ENCODE assay signal across 8 cellular contexts in genomic region chr5:321726-322251, GRCh38. TPM values are rescaled to one million over a fixed set of nuclear protein-coding genes. Genes with fewer than 3 reads are reported as not detected.
DNase-seq lines count a peak whose midpoint lies in the region; ATAC-seq and TF ChIP-seq lines count a peak whose summit lies in the region.

No MANE protein-coding gene starts in this region.

- H3K9me3 ChIP-seq in NT2/D1 (ENCODE audit: insufficient read depth, low read length), result no peaks in the 10 kb centered on the region
- peaks cover 2% of the 10 kb centered on the region for H3K9me3 ChIP-seq in right cardiac atrium (ENCODE audit: control insufficient read depth, low read length)
- H3K9me3 ChIP-seq in vagina, result no peaks in the 10 kb centered on the region

- under 1% methylated on average over 67 of the region's 67 CpGs for WGBS in right cardiac atrium

- H3K36me3 ChIP-seq in NT2/D1 (ENCODE audit: insufficient read depth, insufficient read length, low read length) (peaks cover 3% of the 10 kb centered on the region), vagina (no peaks in the 10 kb centered on the region)

- ATAC-seq in GM19467 (IDR thresholded peaks at IDR 0.05; ENCODE audit: unreplicated experiment), result peak; percentile 14
- no peak for ATAC-seq in right cardiac atrium

- no peak overlapping the region for H3K27ac ChIP-seq in right cardiac atrium (ENCODE audit: low read length)
- peak overlapping the region; percentile 72 for H3K27ac ChIP-seq in vagina

- DNase-seq in AG20443 (ENCODE audit: low spot score), result peak; percentile 40
- DNase-seq in NT2/D1 (ENCODE audit: low read depth, low spot score), result no peak
- peak in 1 of 3 donors; percentile 28 for DNase-seq in right cardiac atrium
- no peak for DNase-seq in vagina (ENCODE audit: extremely low spot score in 2 of 2)
- no peak for DNase-seq in GM19238 (ENCODE audit: insufficient read length, low spot score)
- no peak for DNase-seq in T1000 (lab: John Stamatoyannopoulos, UW)
- DNase-seq in SKM-1 treated with dmso at 0.1 percent for 144 hours (lab: John Stamatoyannopoulos, UW; ENCODE audit: unreplicated experiment), result no peak

- H3K27me3 ChIP-seq in NT2/D1 (ENCODE audit: insufficient read depth, insufficient read length) (peaks cover 51% of the 10 kb centered on the region), right cardiac atrium (ENCODE audit: control insufficient read depth, insufficient read depth) (no peaks in the 10 kb centered on the region), vagina (no peaks in the 10 kb centered on the region)

- TF ChIP-seq CTCF in vagina (IDR thresholded peaks at IDR 0.05), result peak in 1 of 3 experiments; percentile 23

- H3K4me3 ChIP-seq in NT2/D1 (ENCODE audit: insufficient read length, low read depth), result peak overlapping the region; percentile 46
- peak overlapping the region; percentile 67 for H3K4me3 ChIP-seq in right cardiac atrium (ENCODE audit: low read length)
- H3K4me3 ChIP-seq in vagina, result peak overlapping the region; percentile 48 to 63

- TF ChIP-seq POLR2A in vagina (IDR thresholded peaks at IDR 0.05), result no peak

- peak overlapping the region; percentile 42 for H3K9ac ChIP-seq in NT2/D1 (ENCODE audit: insufficient read length, low read depth)

- intact Hi-C loops in right cardiac atrium (cut with DNase I) (no loop called here), vagina (cut with DNase I) (no loop called here)

- H3K4me1 ChIP-seq in NT2/D1 (ENCODE audit: insufficient read depth, insufficient read length) (peaks cover 10% of the 10 kb centered on the region), right cardiac atrium (ENCODE audit: control insufficient read depth, insufficient read depth, low read length) (no peaks in the 10 kb centered on the region), vagina (peaks cover 16% of the 10 kb centered on the region)

RNA-seq across cellular contexts. Expression of gene AHRR, which starts 0.3 kb away (rescaled TPM):
- total RNA-seq in right cardiac atrium (1 to 10 TPM in 2 of 4 donors, under 1 TPM in 2; 0.17 to 3.7 (median 1.6) TPM), vagina (11.3 TPM)
- polyA plus RNA-seq in right cardiac atrium, result 0.41 TPM

RNA-seq across cellular contexts. Expression of gene PDCD6, which starts 50.3 kb away (rescaled TPM):
- total RNA-seq in right cardiac atrium (10 to 100 TPM; 29.7 to 41.8 (median 36.7) TPM), vagina (96.5 TPM)
- 61.0 TPM for polyA plus RNA-seq in right cardiac atrium
